ENCODE assay signal across 10 cellular contexts in genomic region chr10:69181433-69181832, GRCh38. TPM values are rescaled to one million over a fixed set of nuclear protein-coding genes. Genes with fewer than 3 reads are reported as not detected.
DNase-seq lines count a peak whose midpoint lies in the region; ATAC-seq and TF ChIP-seq lines count a peak whose summit lies in the region.
"Had no signal": no experiment of that assay in that cellular context is flagged by ENCODE, and none has a peak within 500 bp of the region (broad histone marks: within the 10 kb centered on the region; RNA-seq: fewer than 3 reads in every experiment).

No MANE protein-coding gene starts in this region.

- in situ Hi-C loops in G401 (cut with HindIII; ENCODE audit: low sequenced_read_pairs) = no loop called here

- no peaks in the 10 kb centered on the region for H3K9me3 Mint-ChIP-seq in activated CD4-positive, alpha-beta T cell treated with anti-CD3 and anti-CD28 coated beads for 36 hours (ENCODE audit: low read depth)
- H3K9me3 Mint-ChIP-seq in activated CD8-positive, alpha-beta T cell treated with anti-CD3 and anti-CD28 coated beads for 36 hours = no peaks in the 10 kb centered on the region
- H3K9me3 Mint-ChIP-seq in stimulated activated effector memory CD8-positive, alpha-beta T cell treated with anti-CD3 and anti-CD28 coated beads, Interleukin-12 subunit alpha, Interleukin-12 subunit beta, amount 100 ng/mL, for 72 hours = no peaks in the 10 kb centered on the region

- peak overlapping the region; percentile 51 for H3K27ac Mint-ChIP-seq in activated CD4-positive, alpha-beta T cell treated with anti-CD3 and anti-CD28 coated beads for 36 hours
- peak overlapping the region; percentile 100 for H3K27ac Mint-ChIP-seq in activated CD8-positive, alpha-beta T cell treated with anti-CD3 and anti-CD28 coated beads for 36 hours
- peak overlapping the region; percentile 100 for H3K27ac Mint-ChIP-seq in stimulated activated effector memory CD8-positive, alpha-beta T cell treated with anti-CD3 and anti-CD28 coated beads, Interleukin-12 subunit alpha, Interleukin-12 subunit beta, amount 100 ng/mL, for 72 hours

- H3K27me3 Mint-ChIP-seq in activated CD4-positive, alpha-beta T cell treated with anti-CD3 and anti-CD28 coated beads for 36 hours = no peaks in the 10 kb centered on the region
- no peaks in the 10 kb centered on the region for H3K27me3 Mint-ChIP-seq in activated CD8-positive, alpha-beta T cell treated with anti-CD3 and anti-CD28 coated beads for 36 hours

- H3K4me3 Mint-ChIP-seq in activated CD4-positive, alpha-beta T cell treated with anti-CD3 and anti-CD28 coated beads for 36 hours = peak overlapping the region; percentile 90
- H3K4me3 Mint-ChIP-seq in activated CD8-positive, alpha-beta T cell treated with anti-CD3 and anti-CD28 coated beads for 36 hours = peak overlapping the region; percentile 84
- peak overlapping the region; percentile 90 for H3K4me3 Mint-ChIP-seq in stimulated activated effector memory CD8-positive, alpha-beta T cell treated with anti-CD3 and anti-CD28 coated beads, Interleukin-12 subunit alpha, Interleukin-12 subunit beta, amount 100 ng/mL, for 72 hours

- H3K9me3 ChIP-seq in iPS-18a (ENCODE audit: control insufficient read depth, low read depth, low read length) = no peaks in the 10 kb centered on the region

- TF ChIP-seq CTCF in activated CD8-positive, alpha-beta T cell treated with anti-CD3 and anti-CD28 coated beads for 36 hours (IDR thresholded peaks at IDR 0.05) = no peak

- no peaks in the 10 kb centered on the region for H3K27me3 ChIP-seq in iPS-18a (ENCODE audit: control insufficient read depth, insufficient read depth, low read length)

- H3K36me3 ChIP-seq in iPS-18a (ENCODE audit: control insufficient read depth, low read depth, low read length) = peaks cover 15% of the 10 kb centered on the region

- POLR2A ChIA-PET in activated CD4-positive, alpha-beta T cell treated with anti-CD3 and anti-CD28 coated beads for 36 hours (lab: Charles Lee) = no interaction called here
- POLR2A ChIA-PET in activated CD8-positive, alpha-beta T cell treated with anti-CD3 and anti-CD28 coated beads for 36 hours (lab: Charles Lee) = interaction anchor here (0.6 kb wide), 1 partner anchor 89 kb away, joined by 6 read pairs; no protein-coding TSS in a partner anchor

- ATAC-seq in activated CD4-positive, alpha-beta T cell treated with anti-CD3 and anti-CD28 coated beads for 36 hours = no peak
- ATAC-seq in activated CD8-positive, alpha-beta T cell treated with anti-CD3 and anti-CD28 coated beads for 36 hours = no peak
- no peak for ATAC-seq in stimulated activated effector memory CD8-positive, alpha-beta T cell treated with anti-CD3 and anti-CD28 coated beads, Interleukin-12 subunit alpha, Interleukin-12 subunit beta, amount 100 ng/mL, for 72 hours

- DNase-seq in activated CD4-positive, alpha-beta T cell treated with anti-CD3 and anti-CD28 coated beads for 36 hours = no peak
- no peak for DNase-seq in activated CD4-positive, alpha-beta T cell treated with anti-CD3 and anti-CD28 coated beads, Interleukin-2, amount 50 U/mL, for 1 hour
- no peak for DNase-seq in activated CD8-positive, alpha-beta T cell treated with anti-CD3 and anti-CD28 coated beads for 36 hours
- DNase-seq in stimulated activated effector memory CD8-positive, alpha-beta T cell treated with anti-CD3 and anti-CD28 coated beads, Interleukin-12 subunit alpha, Interleukin-12 subunit beta, amount 100 ng/mL, for 72 hours (ENCODE audit: low spot score in 2 of 2) = no peak
- no peak for DNase-seq in occipital lobe (lab: John Stamatoyannopoulos, UW)
- DNase-seq in G401 (ENCODE audit: low spot score) = no peak
- no peak for DNase-seq in dedifferentiated amniotic fluid mesenchymal stem cell (ENCODE audit: extremely low spot score)
- DNase-seq: activated CD4-positive, alpha-beta T cell treated with anti-CD3 and anti-CD28 coated beads, Interleukin-2, amount 50 U/mL, for 4 hours; NCI-H2029 treated with DMSO at 0.1 percent for 48 hours had no signal

- intact Hi-C loops in activated CD4-positive, alpha-beta T cell treated with anti-CD3 and anti-CD28 coated beads for 36 hours (cut with DNase I, micrococcal nuclease) = loop anchor here (2.0 kb wide), 3 partner anchors 33 to 655 kb away; partner anchors contain the start of genes DDX21 (in 1 of the 2) and SLC25A16 (in 1 of the 2)
- intact Hi-C loops in activated CD8-positive, alpha-beta T cell treated with anti-CD3 and anti-CD28 coated beads for 36 hours (cut with micrococcal nuclease) = no loop called here

- H3K36me3 Mint-ChIP-seq in activated CD4-positive, alpha-beta T cell treated with anti-CD3 and anti-CD28 coated beads for 36 hours (ENCODE audit: low read depth) = peaks cover 8% of the 10 kb centered on the region
- H3K36me3 Mint-ChIP-seq in activated CD8-positive, alpha-beta T cell treated with anti-CD3 and anti-CD28 coated beads for 36 hours (ENCODE audit: low read depth) = peaks cover 11% of the 10 kb centered on the region
- peaks cover 57% of the 10 kb centered on the region for H3K36me3 Mint-ChIP-seq in stimulated activated effector memory CD8-positive, alpha-beta T cell treated with anti-CD3 and anti-CD28 coated beads, Interleukin-12 subunit alpha, Interleukin-12 subunit beta, amount 100 ng/mL, for 72 hours

- no peak overlapping the region for H3K27ac ChIP-seq in iPS-18a (ENCODE audit: low read length)

- peak overlapping the region; percentile 71 for H3K4me3 ChIP-seq in iPS-18a (ENCODE audit: low read length)

- H3K9ac ChIP-seq in iPS-18a (ENCODE audit: low read length) = peak overlapping the region; percentile 97

- H3K4me1 ChIP-seq in iPS-18a (ENCODE audit: control insufficient read depth, low read depth, low read length) = peaks cover 6% of the 10 kb centered on the region

- CTCF ChIA-PET in activated CD4-positive, alpha-beta T cell treated with anti-CD3 and anti-CD28 coated beads for 36 hours (lab: Charles Lee) = no interaction called here
- CTCF ChIA-PET in activated CD8-positive, alpha-beta T cell treated with anti-CD3 and anti-CD28 coated beads for 36 hours (lab: Charles Lee) = no interaction called here

- H3K4me1 Mint-ChIP-seq in activated CD4-positive, alpha-beta T cell treated with anti-CD3 and anti-CD28 coated beads for 36 hours = peaks cover 41% of the 10 kb centered on the region
- peaks cover 40% of the 10 kb centered on the region for H3K4me1 Mint-ChIP-seq in activated CD8-positive, alpha-beta T cell treated with anti-CD3 and anti-CD28 coated beads for 36 hours (ENCODE audit: low read depth)
- peaks cover 56% of the 10 kb centered on the region for H3K4me1 Mint-ChIP-seq in stimulated activated effector memory CD8-positive, alpha-beta T cell treated with anti-CD3 and anti-CD28 coated beads, Interleukin-12 subunit alpha, Interleukin-12 subunit beta, amount 100 ng/mL, for 72 hours

RNA-seq across cellular contexts. Expression of gene SUPV3L1, which starts 1.4 kb away (rescaled TPM):
- 10 to 100 TPM; 46.6 to 54.1 TPM for total RNA-seq in activated CD4-positive, alpha-beta T cell treated with anti-CD3 and anti-CD28 coated beads for 36 hours
- 10 to 100 TPM; 37.6 to 42.7 TPM for total RNA-seq in activated CD8-positive, alpha-beta T cell treated with anti-CD3 and anti-CD28 coated beads for 36 hours
- total RNA-seq in occipital lobe = 32.8 TPM
- total RNA-seq in G401 (2014; rRNA removed; shearing (Covaris generic)) = 22.2 and 47.0 TPM in 2 replicates

RNA-seq across cellular contexts. Expression of gene HKDC1, which starts 38.7 kb away (rescaled TPM):
- under 1 TPM; 0.30 to 0.80 TPM for total RNA-seq in activated CD4-positive, alpha-beta T cell treated with anti-CD3 and anti-CD28 coated beads for 36 hours
- under 1 TPM in 1 of 2 experiments, not detected in 1; 0.40 TPM for total RNA-seq in activated CD8-positive, alpha-beta T cell treated with anti-CD3 and anti-CD28 coated beads for 36 hours
- 2.3 TPM for total RNA-seq in occipital lobe
- 1.2 and 2.8 TPM in 2 replicates for total RNA-seq in G401 (2014; rRNA removed; shearing (Covaris generic))

RNA-seq across cellular contexts. Expression of gene VPS26A, which starts 57.5 kb away (rescaled TPM):
- total RNA-seq in activated CD4-positive, alpha-beta T cell treated with anti-CD3 and anti-CD28 coated beads for 36 hours = 10 to 100 TPM; 27.1 to 32.2 TPM
- 10 to 100 TPM; 33.1 to 34.5 TPM for total RNA-seq in activated CD8-positive, alpha-beta T cell treated with anti-CD3 and anti-CD28 coated beads for 36 hours
- 56.6 TPM for total RNA-seq in occipital lobe
- 23.9 and 29.7 TPM in 2 replicates for total RNA-seq in G401 (2014; rRNA removed; shearing (Covaris generic))
